1 cellular context compared by ENCODE assay signal in the genomic region with DNA sequence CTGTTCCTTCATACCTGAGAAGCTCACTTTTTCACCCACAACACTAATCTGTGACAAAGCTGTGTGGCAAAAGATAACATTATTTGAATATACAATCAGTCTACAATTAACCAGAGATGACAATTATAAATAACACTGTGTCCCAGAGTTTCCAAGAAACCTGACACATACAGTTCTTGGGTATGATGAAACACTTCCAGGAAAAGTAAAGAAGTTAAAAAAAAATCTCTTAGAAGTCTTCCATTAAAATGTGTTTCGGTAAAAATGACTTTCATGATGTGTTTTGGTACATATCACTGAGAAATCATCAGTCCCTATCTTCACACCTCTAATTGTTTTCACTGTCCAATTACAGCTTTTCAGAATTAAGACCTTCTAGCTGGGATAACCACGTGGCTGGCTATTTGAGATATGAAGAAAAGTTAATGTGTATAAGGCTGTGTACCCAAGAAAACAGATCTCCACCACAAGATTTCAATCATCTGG.
TF ChIP-seq lines count a peak whose summit lies in the region.

No MANE protein-coding gene starts in this region.

TF ChIP-seq in K562, 482 proteins besides CTCF, POLR2A, EP300 and RAD21 (continued from another document):
- TF ChIP-seq GTF2E2 (tag; IDR thresholded peaks at IDR 0.05) (peak; percentile 34; the same call in 1 of the 2 replicates), CEBPB (tag; IDR thresholded peaks at IDR 0.05) (peak; percentile 94), RCOR1 (IDR thresholded peaks at IDR 0.05; ENCODE audit: borderline replicate concordance in 1 of 2, low read depth in 2 of 2, low read length in 2 of 2) (peak in 1 of 2 experiments; percentile 82; a peak in 2 of 4 replicates)
